1 cellular context compared by ENCODE assay signal in genomic region chr6:20409427-20409971, GRCh38.
A peak's percentile ranks its signal among the peaks of the same experiment; 100 is the strongest.
TF ChIP-seq lines count a peak whose summit lies in the region.

No MANE protein-coding gene starts in this region.

TF ChIP-seq in K562, 482 proteins besides CTCF, POLR2A, EP300 and RAD21 (continued from another document and continues in another):
- TF ChIP-seq AFF1 (IDR thresholded peaks at IDR 0.05; ENCODE audit: low read depth in 1 of 2, partially characterized antibody in 2 of 2) (no peak), NELFE (IDR thresholded peaks at IDR 0.05; ENCODE audit: insufficient read depth, insufficient read length) (no peak), ATF2 (CRISPR knock-in tag; IDR thresholded peaks at IDR 0.05) (no peak), CREB5 (CRISPR knock-in tag; IDR thresholded peaks at IDR 0.05) (no peak), ZNF395 (CRISPR knock-in tag; IDR thresholded peaks at IDR 0.05) (peak; percentile 22; the same call in 1 of the 2 replicates), ZNF263 (CRISPR knock-in tag; IDR thresholded peaks at IDR 0.05; ENCODE audit: borderline replicate concordance) (no peak), PRDM10 (IDR thresholded peaks at IDR 0.05; ENCODE audit: partially characterized antibody) (no peak), MAZ (CRISPR knock-in tag; conservative IDR thresholded peaks at IDR 0.05 in 1 of 2, IDR thresholded peaks at IDR 0.05 in 1 of 2) (no peak), U2AF2 (optimal IDR thresholded peaks at IDR 0.05; ENCODE audit: low read depth, low read length) (no peak), MXI1 (IDR thresholded peaks at IDR 0.05; ENCODE audit: low read depth, low read length) (0 out of 2 replicates have a peak, but pooled peaks have one; percentile 15), ELF2 (CRISPR knock-in tag; IDR thresholded peaks at IDR 0.05) (no peak), JUND (IDR thresholded peaks at IDR 0.05; ENCODE audit: borderline replicate concordance, low read depth, low read length) (peak; percentile 73), JUND (tag; IDR thresholded peaks at IDR 0.05; ENCODE audit: borderline replicate concordance, low read depth, low read length) (peak; percentile 59; the same call in 2 of the 3 replicates), RREB1 (CRISPR knock-in tag; IDR thresholded peaks at IDR 0.05) (no peak), ZNF707 (CRISPR knock-in tag; conservative IDR thresholded peaks at IDR 0.05) (no peak), TRIM28 (IDR thresholded peaks at IDR 0.05) (no peak), CXXC5 (CRISPR knock-in tag; IDR thresholded peaks at IDR 0.05) (peak; percentile 52), KDM2B (CRISPR knock-in tag; IDR thresholded peaks at IDR 0.05) (no peak), NFRKB (IDR thresholded peaks at IDR 0.05; ENCODE audit: low read depth) (no peak), ZNF324 (CRISPR knock-in tag; IDR thresholded peaks at IDR 0.05) (no peak), FOSL1 (tag; conservative IDR thresholded peaks at IDR 0.05) (peak; percentile 54; the same call in 1 of the 2 replicates), ZNF740 (CRISPR knock-in tag; IDR thresholded peaks at IDR 0.05) (no peak), ZNF740 (tag; IDR thresholded peaks at IDR 0.05) (no peak), CUX1 (CRISPR knock-in tag; IDR thresholded peaks at IDR 0.05) (no peak), SMARCA4 (IDR thresholded peaks at IDR 0.05) (peak; percentile 93), ZBTB1 (CRISPR knock-in tag; IDR thresholded peaks at IDR 0.05; ENCODE audit: borderline replicate concordance, low read depth) (no peak), IRF9 (tag; IDR thresholded peaks at IDR 0.05) (no peak), CCNT2 (IDR thresholded peaks at IDR 0.05; ENCODE audit: borderline replicate concordance, extremely low read depth, insufficient read length, low read depth, low read length) (no peak)
